In the genomic region with DNA sequence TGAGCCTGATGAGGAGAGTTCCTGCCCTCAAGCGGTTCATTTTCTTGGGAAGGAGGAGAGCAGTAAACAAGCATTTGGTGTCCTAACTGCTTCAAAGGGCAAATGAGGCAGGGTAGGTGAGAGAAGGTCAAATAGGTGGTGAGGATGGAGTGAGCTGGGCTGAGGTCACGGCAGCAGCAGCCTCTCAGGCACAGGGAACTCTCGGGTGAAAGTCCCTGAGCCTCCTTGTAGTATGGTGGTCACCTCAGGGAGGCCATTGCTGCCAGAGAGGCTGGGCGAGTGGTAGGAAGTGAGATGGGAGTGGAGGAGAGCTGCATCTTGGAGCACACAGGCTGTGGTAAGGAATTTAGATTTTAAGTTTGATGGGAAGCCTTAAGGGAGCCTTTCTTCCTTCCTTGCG, we compare ENCODE assay signal across 14 cellular contexts. TPM values are rescaled to one million over a fixed set of nuclear protein-coding genes. Genes with fewer than 3 reads are reported as not detected.
DNase-seq lines count a peak whose midpoint lies in the region; ATAC-seq and TF ChIP-seq lines count a peak whose summit lies in the region.
"Had no signal": no experiment of that assay in that cellular context is flagged by ENCODE, and none has a peak within 500 bp of the region (broad histone marks: within the 10 kb centered on the region; RNA-seq: fewer than 3 reads in every experiment).

No MANE protein-coding gene starts in this region.

- H3K36me3 ChIP-seq in esophagus muscularis mucosa (peaks cover 0 to 14% (median 7%) of the 10 kb centered on the region in 4 donors), stomach (peaks cover 0 to 4% (median 0%) of the 10 kb centered on the region in 4 donors)

- H3K9me3 ChIP-seq in esophagus muscularis mucosa, result no peaks in the 10 kb centered on the region
- no peaks in the 10 kb centered on the region for H3K9me3 ChIP-seq in stomach
- H3K9me3 ChIP-seq: tibial nerve had no signal

- no peak for TF ChIP-seq CTCF in activated CD8-positive, alpha-beta T cell treated with anti-CD3 and anti-CD28 coated beads for 36 hours (IDR thresholded peaks at IDR 0.05)
- no peak for TF ChIP-seq CTCF in esophagus muscularis mucosa (IDR thresholded peaks at IDR 0.05)
- TF ChIP-seq CTCF in stomach (IDR thresholded peaks at IDR 0.05), result no peak
- no peak for TF ChIP-seq CTCF in glutamatergic neuron (IDR thresholded peaks at IDR 0.05; ENCODE audit: partially characterized antibody, unreplicated experiment)

- whole genome bisulfite sequencing in esophagus muscularis mucosa, result 74% methylated on average over 5 of the region's 5 CpGs
- 67 to 94% (median 75%) methylated on average over 5 of the region's 5 CpGs for WGBS in stomach, 5 donors

- H3K4me1 Mint-ChIP-seq in activated T-cell treated with anti-CD3 and anti-CD28 coated beads, Interleukin-2, amount 50 U/mL, for 4 hours (ENCODE audit: low read depth), result peaks cover 81% of the 10 kb centered on the region
- peaks cover 80% of the 10 kb centered on the region for H3K4me1 Mint-ChIP-seq in activated CD8-positive, alpha-beta T cell treated with anti-CD3 and anti-CD28 coated beads for 36 hours (ENCODE audit: low read depth)
- H3K4me1 Mint-ChIP-seq in glutamatergic neuron (ENCODE audit: low read depth, unreplicated experiment), result peaks cover 20% of the 10 kb centered on the region

- peak overlapping the region; percentile 60 to 99 (median 73) for H3K27ac ChIP-seq in esophagus muscularis mucosa (replicated peaks in 1 of 4)
- H3K27ac ChIP-seq in stomach, result peak overlapping the region in 3 of 5 donors; percentile 43 to 97 (median 63)
- H3K27ac ChIP-seq: dorsolateral prefrontal cortex had no signal

- POLR2A ChIA-PET in activated CD8-positive, alpha-beta T cell treated with anti-CD3 and anti-CD28 coated beads for 36 hours (lab: Charles Lee), result interaction anchor here (0.6 to 3.5 kb wide), 7 partner anchors 19 to 637 kb away, joined by 3 to 16 read pairs (median 3); no protein-coding TSS in a partner anchor

- CTCF ChIA-PET in activated CD8-positive, alpha-beta T cell treated with anti-CD3 and anti-CD28 coated beads for 36 hours (lab: Charles Lee), result interaction anchor here (1.6 to 6.7 kb wide), 6 partner anchors 8 to 60 kb away, joined by 3 to 67 read pairs (median 18); no protein-coding TSS in a partner anchor

- H3K36me3 Mint-ChIP-seq in activated T-cell treated with anti-CD3 and anti-CD28 coated beads, Interleukin-2, amount 50 U/mL, for 4 hours (ENCODE audit: insufficient read depth), result peaks cover 11% of the 10 kb centered on the region
- peaks cover 30% of the 10 kb centered on the region for H3K36me3 Mint-ChIP-seq in activated CD8-positive, alpha-beta T cell treated with anti-CD3 and anti-CD28 coated beads for 36 hours (ENCODE audit: low read depth)
- no peaks in the 10 kb centered on the region for H3K36me3 Mint-ChIP-seq in glutamatergic neuron (ENCODE audit: unreplicated experiment)

- DNase-seq in activated T-cell treated with anti-CD3 and anti-CD28 coated beads, Interleukin-2, amount 50 U/mL, for 4 hours, result no peak
- DNase-seq in activated T-cell treated with anti-CD3 and anti-CD28 coated beads, Interleukin-2, amount 50 U/mL, for 48 hours, result no peak
- DNase-seq in activated CD8-positive, alpha-beta T cell treated with anti-CD3 and anti-CD28 coated beads for 36 hours, result peak; percentile 18
- no peak for DNase-seq in esophagus muscularis mucosa (ENCODE audit: extremely low spot score)
- no peak for DNase-seq in stomach
- no peak for DNase-seq in glutamatergic neuron
- no peak for DNase-seq in NCI-H2196 (lab: John Stamatoyannopoulos, UW; ENCODE audit: unreplicated experiment)
- DNase-seq: anterior cingulate cortex, dorsolateral prefrontal cortex, NCI-H1417 treated with DMSO at 0.1 percent for 48 hours, NCI-H510A had no signal

- peak overlapping the region; percentile 35 for H3K4me3 Mint-ChIP-seq in activated T-cell treated with anti-CD3 and anti-CD28 coated beads, Interleukin-2, amount 50 U/mL, for 4 hours
- H3K4me3 Mint-ChIP-seq in activated CD8-positive, alpha-beta T cell treated with anti-CD3 and anti-CD28 coated beads for 36 hours, result peak overlapping the region; percentile 2
- H3K4me3 Mint-ChIP-seq in glutamatergic neuron (ENCODE audit: unreplicated experiment), result no peak overlapping the region

- H3K4me3 ChIP-seq in esophagus muscularis mucosa, result no peak overlapping the region
- H3K4me3 ChIP-seq in stomach, result no peak overlapping the region
- H3K4me3 ChIP-seq: dorsolateral prefrontal cortex, smooth muscle cell, tibial nerve had no signal

- H3K27me3 ChIP-seq in esophagus muscularis mucosa (no peaks in the 10 kb centered on the region), stomach (peaks cover 0 to 13% (median 0%) of the 10 kb centered on the region in 3 donors)
- H3K27me3 ChIP-seq: dorsolateral prefrontal cortex, tibial nerve had no signal

- ATAC-seq in activated T-cell treated with anti-CD3 and anti-CD28 coated beads, Interleukin-2, amount 50 U/mL, for 4 hours, result no peak
- ATAC-seq in activated CD8-positive, alpha-beta T cell treated with anti-CD3 and anti-CD28 coated beads for 36 hours, result no peak
- ATAC-seq in HG03196 (IDR thresholded peaks at IDR 0.05; ENCODE audit: unreplicated experiment), result no peak

- TF ChIP-seq EP300 in esophagus muscularis mucosa (IDR thresholded peaks at IDR 0.05), result no peak
- no peak for TF ChIP-seq EP300 in stomach (IDR thresholded peaks at IDR 0.05)

- TF ChIP-seq POLR2A in esophagus muscularis mucosa (IDR thresholded peaks at IDR 0.05; ENCODE audit: low read depth) (no peak), stomach (IDR thresholded peaks at IDR 0.05) (no peak)

- H3K27me3 Mint-ChIP-seq in activated T-cell treated with anti-CD3 and anti-CD28 coated beads, Interleukin-2, amount 50 U/mL, for 4 hours (ENCODE audit: low read depth), result no peaks in the 10 kb centered on the region
- no peaks in the 10 kb centered on the region for H3K27me3 Mint-ChIP-seq in activated CD8-positive, alpha-beta T cell treated with anti-CD3 and anti-CD28 coated beads for 36 hours
- H3K27me3 Mint-ChIP-seq in glutamatergic neuron (ENCODE audit: unreplicated experiment), result peaks cover 10% of the 10 kb centered on the region

- H3K9me3 Mint-ChIP-seq in activated T-cell treated with anti-CD3 and anti-CD28 coated beads, Interleukin-2, amount 50 U/mL, for 4 hours, result no peaks in the 10 kb centered on the region
- H3K9me3 Mint-ChIP-seq in activated CD8-positive, alpha-beta T cell treated with anti-CD3 and anti-CD28 coated beads for 36 hours, result no peaks in the 10 kb centered on the region
- H3K9me3 Mint-ChIP-seq in glutamatergic neuron (ENCODE audit: unreplicated experiment), result peaks cover 6% of the 10 kb centered on the region

- peak overlapping the region; percentile 95 for H3K27ac Mint-ChIP-seq in activated CD8-positive, alpha-beta T cell treated with anti-CD3 and anti-CD28 coated beads for 36 hours
- H3K27ac Mint-ChIP-seq in glutamatergic neuron (ENCODE audit: unreplicated experiment), result no peak overlapping the region

- H3K4me1 ChIP-seq in esophagus muscularis mucosa, result peaks cover 36 to 77% (median 74%) of the 10 kb centered on the region in 4 donors
- H3K4me1 ChIP-seq in stomach, result peaks cover 11 to 67% (median 38%) of the 10 kb centered on the region in 4 donors

- intact Hi-C loops in activated CD8-positive, alpha-beta T cell treated with anti-CD3 and anti-CD28 coated beads for 36 hours (cut with micrococcal nuclease), result loop anchor here (10.0 kb wide), 1 partner anchor 56 kb away; no protein-coding TSS in a partner anchor
- intact Hi-C loops in esophagus muscularis mucosa (cut with DNase I) (loop anchor here (5.0 kb wide), 1 partner anchor 121 kb away; no protein-coding TSS in a partner anchor), stomach (cut with DNase I; ENCODE audit: low total_unique reads) (no loop called here)

RNA-seq across cellular contexts. Expression of a gene that starts 4.0 kb away (rescaled TPM):
- 10 to 100 TPM; 28.1 to 32.9 (median 30.9) TPM for total RNA-seq in activated T-cell treated with anti-CD3 and anti-CD28 coated beads, Interleukin-2, amount 50 U/mL, for 4 hours
- total RNA-seq in activated CD8-positive, alpha-beta T cell treated with anti-CD3 and anti-CD28 coated beads for 36 hours, result 10 to 100 TPM; 36.2 to 37.1 TPM
- total RNA-seq in esophagus muscularis mucosa, result 100 to 1,000 TPM; 107 to 231 (median 201) TPM
- 10 to 100 TPM in 4 of 5 donors, 1 to 10 TPM in 1; 3.2 to 33.9 (median 28.8) TPM for total RNA-seq in stomach
- 1 to 10 TPM; 5.9 to 6.7 (median 6.6) TPM for polyA plus RNA-seq in stomach
- 49.2 TPM for total RNA-seq in glutamatergic neuron (ENCODE audit: unreplicated experiment)
